ENCODE assay signal across 1 cellular context in the genomic region with DNA sequence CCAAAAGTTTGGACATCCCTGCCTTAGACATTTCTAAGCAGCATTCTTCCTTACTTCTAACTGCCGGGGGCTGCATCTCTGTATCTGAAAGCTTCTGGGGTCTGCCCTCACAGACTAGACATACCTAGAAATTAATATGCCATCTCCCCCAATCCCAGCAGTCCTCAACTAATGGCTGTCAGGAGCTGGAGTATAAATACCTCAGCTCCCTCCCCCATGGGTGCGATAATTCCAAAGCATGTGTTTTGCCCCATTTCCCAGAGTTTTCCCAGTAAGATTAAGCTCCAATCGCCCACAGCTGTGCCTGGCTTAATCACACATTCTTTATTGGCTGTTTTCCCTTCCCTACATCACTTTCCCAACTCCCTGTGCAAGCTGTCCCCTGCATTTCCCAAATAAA.
TF ChIP-seq lines count a peak whose summit lies in the region.

No MANE protein-coding gene starts in this region.

TF ChIP-seq in H1, 55 proteins besides CTCF, POLR2A, EP300 and RAD21:
- TF ChIP-seq, protein P1, sequence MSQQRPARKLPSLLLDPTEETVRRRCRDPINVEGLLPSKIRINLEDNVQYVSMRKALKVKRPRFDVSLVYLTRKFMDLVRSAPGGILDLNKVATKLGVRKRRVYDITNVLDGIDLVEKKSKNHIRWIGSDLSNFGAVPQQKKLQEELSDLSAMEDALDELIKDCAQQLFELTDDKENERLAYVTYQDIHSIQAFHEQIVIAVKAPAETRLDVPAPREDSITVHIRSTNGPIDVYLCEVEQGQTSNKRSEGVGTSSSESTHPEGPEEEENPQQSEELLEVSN (IDR thresholded peaks at IDR 0.05), result no peak
- TF ChIP-seq KDM4A (IDR thresholded peaks at IDR 0.05; ENCODE audit: low read depth, low read length, severe bottlenecking) (no peak), BCL11A (IDR thresholded peaks at IDR 0.05; ENCODE audit: low read depth in 2 of 2, low read length in 2 of 2) (no peak), HDAC2 (IDR thresholded peaks at IDR 0.05; ENCODE audit: borderline replicate concordance in 1 of 2, low read depth in 2 of 2, low read length in 2 of 2) (no peak)
- TF ChIP-seq, protein P2, sequence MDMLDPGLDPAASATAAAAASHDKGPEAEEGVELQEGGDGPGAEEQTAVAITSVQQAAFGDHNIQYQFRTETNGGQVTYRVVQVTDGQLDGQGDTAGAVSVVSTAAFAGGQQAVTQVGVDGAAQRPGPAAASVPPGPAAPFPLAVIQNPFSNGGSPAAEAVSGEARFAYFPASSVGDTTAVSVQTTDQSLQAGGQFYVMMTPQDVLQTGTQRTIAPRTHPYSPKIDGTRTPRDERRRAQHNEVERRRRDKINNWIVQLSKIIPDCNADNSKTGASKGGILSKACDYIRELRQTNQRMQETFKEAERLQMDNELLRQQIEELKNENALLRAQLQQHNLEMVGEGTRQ (IDR thresholded peaks at IDR 0.05; ENCODE audit: low read length), result no peak
- TF ChIP-seq, protein P3, sequence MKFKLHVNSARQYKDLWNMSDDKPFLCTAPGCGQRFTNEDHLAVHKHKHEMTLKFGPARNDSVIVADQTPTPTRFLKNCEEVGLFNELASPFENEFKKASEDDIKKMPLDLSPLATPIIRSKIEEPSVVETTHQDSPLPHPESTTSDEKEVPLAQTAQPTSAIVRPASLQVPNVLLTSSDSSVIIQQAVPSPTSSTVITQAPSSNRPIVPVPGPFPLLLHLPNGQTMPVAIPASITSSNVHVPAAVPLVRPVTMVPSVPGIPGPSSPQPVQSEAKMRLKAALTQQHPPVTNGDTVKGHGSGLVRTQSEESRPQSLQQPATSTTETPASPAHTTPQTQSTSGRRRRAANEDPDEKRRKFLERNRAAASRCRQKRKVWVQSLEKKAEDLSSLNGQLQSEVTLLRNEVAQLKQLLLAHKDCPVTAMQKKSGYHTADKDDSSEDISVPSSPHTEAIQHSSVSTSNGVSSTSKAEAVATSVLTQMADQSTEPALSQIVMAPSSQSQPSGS (IDR thresholded peaks at IDR 0.05; ENCODE audit: low read length), result no peak
TF ChIP-seq in H1: peak in this region for 0.
